1 cellular context compared by ENCODE assay signal in the genomic region with DNA sequence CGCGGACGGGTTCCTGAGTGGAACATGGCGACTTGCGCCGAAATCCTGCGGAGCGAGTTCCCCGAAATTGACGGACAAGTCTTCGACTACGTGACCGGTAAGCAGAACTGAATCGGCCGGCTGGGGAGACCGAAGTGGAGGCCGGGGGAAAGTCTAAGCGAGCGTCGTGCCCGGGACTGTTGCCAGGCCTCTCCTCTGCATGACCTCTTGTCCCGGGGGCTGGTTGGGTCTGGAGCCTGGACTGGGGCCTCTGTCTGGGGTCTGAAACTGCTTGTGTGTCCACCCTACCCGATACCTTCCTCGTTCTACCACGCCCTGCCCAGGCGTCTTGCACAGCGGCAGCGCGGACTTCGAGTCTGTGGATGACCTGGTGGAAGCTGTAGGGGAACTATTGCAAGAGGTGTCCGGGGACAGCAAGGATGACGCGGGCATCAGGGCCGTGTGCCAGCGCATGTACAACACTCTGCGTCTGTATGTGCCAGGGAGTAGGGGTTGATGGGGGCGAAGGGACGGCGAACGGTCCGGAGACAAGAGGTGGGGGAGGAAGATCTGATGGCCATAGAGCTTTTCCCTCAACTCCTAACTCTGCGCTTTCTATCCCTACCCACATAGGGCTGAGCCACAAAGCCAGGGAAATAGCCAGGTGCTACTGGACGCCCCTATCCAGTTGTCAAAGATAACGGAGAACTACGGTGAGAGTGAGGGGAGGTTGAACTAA.
TF ChIP-seq lines count a peak whose summit lies in the region.

A gene with protein sequence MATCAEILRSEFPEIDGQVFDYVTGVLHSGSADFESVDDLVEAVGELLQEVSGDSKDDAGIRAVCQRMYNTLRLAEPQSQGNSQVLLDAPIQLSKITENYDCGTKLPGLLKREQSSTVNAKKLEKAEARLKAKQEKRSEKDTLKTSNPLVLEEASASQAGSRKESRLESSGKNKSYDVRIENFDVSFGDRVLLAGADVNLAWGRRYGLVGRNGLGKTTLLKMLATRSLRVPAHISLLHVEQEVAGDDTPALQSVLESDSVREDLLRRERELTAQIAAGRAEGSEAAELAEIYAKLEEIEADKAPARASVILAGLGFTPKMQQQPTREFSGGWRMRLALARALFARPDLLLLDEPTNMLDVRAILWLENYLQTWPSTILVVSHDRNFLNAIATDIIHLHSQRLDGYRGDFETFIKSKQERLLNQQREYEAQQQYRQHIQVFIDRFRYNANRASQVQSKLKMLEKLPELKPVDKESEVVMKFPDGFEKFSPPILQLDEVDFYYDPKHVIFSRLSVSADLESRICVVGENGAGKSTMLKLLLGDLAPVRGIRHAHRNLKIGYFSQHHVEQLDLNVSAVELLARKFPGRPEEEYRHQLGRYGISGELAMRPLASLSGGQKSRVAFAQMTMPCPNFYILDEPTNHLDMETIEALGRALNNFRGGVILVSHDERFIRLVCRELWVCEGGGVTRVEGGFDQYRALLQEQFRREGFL (plus strand): TSS at position 16 of the 718 bp plus-strand sequence. CDS start 9 bp downstream, at position 25.

TF ChIP-seq in GM12878, 131 proteins besides CTCF, POLR2A, EP300 and RAD21 (continued from another document):
- TF ChIP-seq, protein P1, sequence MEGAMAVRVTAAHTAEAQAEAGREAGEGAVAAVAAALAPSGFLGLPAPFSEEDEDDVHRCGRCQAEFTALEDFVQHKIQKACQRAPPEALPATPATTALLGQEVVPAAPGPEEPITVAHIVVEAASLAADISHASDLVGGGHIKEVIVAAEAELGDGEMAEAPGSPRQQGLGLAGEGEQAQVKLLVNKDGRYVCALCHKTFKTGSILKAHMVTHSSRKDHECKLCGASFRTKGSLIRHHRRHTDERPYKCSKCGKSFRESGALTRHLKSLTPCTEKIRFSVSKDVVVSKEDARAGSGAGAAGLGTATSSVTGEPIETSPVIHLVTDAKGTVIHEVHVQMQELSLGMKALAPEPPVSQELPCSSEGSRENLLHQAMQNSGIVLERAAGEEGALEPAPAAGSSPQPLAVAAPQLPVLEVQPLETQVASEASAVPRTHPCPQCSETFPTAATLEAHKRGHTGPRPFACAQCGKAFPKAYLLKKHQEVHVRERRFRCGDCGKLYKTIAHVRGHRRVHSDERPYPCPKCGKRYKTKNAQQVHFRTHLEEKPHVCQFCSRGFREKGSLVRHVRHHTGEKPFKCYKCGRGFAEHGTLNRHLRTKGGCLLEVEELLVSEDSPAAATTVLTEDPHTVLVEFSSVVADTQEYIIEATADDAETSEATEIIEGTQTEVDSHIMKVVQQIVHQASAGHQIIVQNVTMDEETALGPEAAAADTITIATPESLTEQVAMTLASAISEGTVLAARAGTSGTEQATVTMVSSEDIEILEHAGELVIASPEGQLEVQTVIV (IDR thresholded peaks at IDR 0.05; ENCODE audit: borderline replicate concordance, partially characterized antibody) = no peak
- TF ChIP-seq RELA (IDR thresholded peaks at IDR 0.05; ENCODE audit: borderline replicate concordance, partially characterized antibody) = no peak
- no peak for TF ChIP-seq NR2C2 (IDR thresholded peaks at IDR 0.05; ENCODE audit: borderline replicate concordance, control insufficient read depth, insufficient read length, low read depth)
- TF ChIP-seq, protein P2, sequence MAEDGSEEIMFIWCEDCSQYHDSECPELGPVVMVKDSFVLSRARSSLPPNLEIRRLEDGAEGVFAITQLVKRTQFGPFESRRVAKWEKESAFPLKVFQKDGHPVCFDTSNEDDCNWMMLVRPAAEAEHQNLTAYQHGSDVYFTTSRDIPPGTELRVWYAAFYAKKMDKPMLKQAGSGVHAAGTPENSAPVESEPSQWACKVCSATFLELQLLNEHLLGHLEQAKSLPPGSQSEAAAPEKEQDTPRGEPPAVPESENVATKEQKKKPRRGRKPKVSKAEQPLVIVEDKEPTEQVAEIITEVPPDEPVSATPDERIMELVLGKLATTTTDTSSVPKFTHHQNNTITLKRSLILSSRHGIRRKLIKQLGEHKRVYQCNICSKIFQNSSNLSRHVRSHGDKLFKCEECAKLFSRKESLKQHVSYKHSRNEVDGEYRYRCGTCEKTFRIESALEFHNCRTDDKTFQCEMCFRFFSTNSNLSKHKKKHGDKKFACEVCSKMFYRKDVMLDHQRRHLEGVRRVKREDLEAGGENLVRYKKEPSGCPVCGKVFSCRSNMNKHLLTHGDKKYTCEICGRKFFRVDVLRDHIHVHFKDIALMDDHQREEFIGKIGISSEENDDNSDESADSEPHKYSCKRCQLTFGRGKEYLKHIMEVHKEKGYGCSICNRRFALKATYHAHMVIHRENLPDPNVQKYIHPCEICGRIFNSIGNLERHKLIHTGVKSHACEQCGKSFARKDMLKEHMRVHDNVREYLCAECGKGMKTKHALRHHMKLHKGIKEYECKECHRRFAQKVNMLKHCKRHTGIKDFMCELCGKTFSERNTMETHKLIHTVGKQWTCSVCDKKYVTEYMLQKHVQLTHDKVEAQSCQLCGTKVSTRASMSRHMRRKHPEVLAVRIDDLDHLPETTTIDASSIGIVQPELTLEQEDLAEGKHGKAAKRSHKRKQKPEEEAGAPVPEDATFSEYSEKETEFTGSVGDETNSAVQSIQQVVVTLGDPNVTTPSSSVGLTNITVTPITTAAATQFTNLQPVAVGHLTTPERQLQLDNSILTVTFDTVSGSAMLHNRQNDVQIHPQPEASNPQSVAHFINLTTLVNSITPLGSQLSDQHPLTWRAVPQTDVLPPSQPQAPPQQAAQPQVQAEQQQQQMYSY (CRISPR knock-in tag; IDR thresholded peaks at IDR 0.05) = no peak
- TF ChIP-seq CHD4 (IDR thresholded peaks at IDR 0.05) = no peak
- TF ChIP-seq, protein P3, sequence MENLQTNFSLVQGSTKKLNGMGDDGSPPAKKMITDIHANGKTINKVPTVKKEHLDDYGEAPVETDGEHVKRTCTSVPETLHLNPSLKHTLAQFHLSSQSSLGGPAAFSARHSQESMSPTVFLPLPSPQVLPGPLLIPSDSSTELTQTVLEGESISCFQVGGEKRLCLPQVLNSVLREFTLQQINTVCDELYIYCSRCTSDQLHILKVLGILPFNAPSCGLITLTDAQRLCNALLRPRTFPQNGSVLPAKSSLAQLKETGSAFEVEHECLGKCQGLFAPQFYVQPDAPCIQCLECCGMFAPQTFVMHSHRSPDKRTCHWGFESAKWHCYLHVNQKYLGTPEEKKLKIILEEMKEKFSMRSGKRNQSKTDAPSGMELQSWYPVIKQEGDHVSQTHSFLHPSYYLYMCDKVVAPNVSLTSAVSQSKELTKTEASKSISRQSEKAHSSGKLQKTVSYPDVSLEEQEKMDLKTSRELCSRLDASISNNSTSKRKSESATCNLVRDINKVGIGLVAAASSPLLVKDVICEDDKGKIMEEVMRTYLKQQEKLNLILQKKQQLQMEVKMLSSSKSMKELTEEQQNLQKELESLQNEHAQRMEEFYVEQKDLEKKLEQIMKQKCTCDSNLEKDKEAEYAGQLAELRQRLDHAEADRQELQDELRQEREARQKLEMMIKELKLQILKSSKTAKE (IDR thresholded peaks at IDR 0.05; ENCODE audit: low read depth, poor library complexity, severe bottlenecking) = no peak
- no peak for TF ChIP-seq MEF2B (IDR thresholded peaks at IDR 0.05; ENCODE audit: partially characterized antibody, poor library complexity, severe bottlenecking)
- no peak for TF ChIP-seq NFXL1 (IDR thresholded peaks at IDR 0.05; ENCODE audit: borderline replicate concordance)
- no peak for TF ChIP-seq SUPT20H (IDR thresholded peaks at IDR 0.05; ENCODE audit: borderline replicate concordance, control insufficient read depth, low read depth, low read length)
- TF ChIP-seq LARP7 (IDR thresholded peaks at IDR 0.05) = peak; percentile 63; the same call in 1 of the 2 replicates
- TF ChIP-seq CHD2 (IDR thresholded peaks at IDR 0.05; ENCODE audit: borderline replicate concordance, low read depth, low read length) = no peak; the same call in 1 of the 2 replicates
- TF ChIP-seq RAD51 (IDR thresholded peaks at IDR 0.05) = no peak
- TF ChIP-seq, protein P4, sequence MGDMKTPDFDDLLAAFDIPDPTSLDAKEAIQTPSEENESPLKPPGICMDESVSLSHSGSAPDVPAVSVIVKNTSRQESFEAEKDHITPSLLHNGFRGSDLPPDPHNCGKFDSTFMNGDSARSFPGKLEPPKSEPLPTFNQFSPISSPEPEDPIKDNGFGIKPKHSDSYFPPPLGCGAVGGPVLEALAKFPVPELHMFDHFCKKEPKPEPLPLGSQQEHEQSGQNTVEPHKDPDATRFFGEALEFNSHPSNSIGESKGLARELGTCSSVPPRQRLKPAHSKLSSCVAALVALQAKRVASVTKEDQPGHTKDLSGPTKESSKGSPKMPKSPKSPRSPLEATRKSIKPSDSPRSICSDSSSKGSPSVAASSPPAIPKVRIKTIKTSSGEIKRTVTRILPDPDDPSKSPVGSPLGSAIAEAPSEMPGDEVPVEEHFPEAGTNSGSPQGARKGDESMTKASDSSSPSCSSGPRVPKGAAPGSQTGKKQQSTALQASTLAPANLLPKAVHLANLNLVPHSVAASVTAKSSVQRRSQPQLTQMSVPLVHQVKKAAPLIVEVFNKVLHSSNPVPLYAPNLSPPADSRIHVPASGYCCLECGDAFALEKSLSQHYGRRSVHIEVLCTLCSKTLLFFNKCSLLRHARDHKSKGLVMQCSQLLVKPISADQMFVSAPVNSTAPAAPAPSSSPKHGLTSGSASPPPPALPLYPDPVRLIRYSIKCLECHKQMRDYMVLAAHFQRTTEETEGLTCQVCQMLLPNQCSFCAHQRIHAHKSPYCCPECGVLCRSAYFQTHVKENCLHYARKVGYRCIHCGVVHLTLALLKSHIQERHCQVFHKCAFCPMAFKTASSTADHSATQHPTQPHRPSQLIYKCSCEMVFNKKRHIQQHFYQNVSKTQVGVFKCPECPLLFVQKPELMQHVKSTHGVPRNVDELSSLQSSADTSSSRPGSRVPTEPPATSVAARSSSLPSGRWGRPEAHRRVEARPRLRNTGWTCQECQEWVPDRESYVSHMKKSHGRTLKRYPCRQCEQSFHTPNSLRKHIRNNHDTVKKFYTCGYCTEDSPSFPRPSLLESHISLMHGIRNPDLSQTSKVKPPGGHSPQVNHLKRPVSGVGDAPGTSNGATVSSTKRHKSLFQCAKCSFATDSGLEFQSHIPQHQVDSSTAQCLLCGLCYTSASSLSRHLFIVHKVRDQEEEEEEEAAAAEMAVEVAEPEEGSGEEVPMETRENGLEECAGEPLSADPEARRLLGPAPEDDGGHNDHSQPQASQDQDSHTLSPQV (IDR thresholded peaks at IDR 0.05) = no peak
- TF ChIP-seq RBBP5 (conservative IDR thresholded peaks at IDR 0.05) = no peak
- TF ChIP-seq HCFC1 (IDR thresholded peaks at IDR 0.05; ENCODE audit: low read length) = no peak
- 0 out of 2 replicates have a peak, but pooled peaks have one; percentile 42 for TF ChIP-seq NBN (IDR thresholded peaks at IDR 0.05)
- TF ChIP-seq EGR1 (IDR thresholded peaks at IDR 0.05; ENCODE audit: borderline replicate concordance in 1 of 2, low read depth in 2 of 2, low read length in 2 of 2) = no peak
- TF ChIP-seq, protein P5, sequence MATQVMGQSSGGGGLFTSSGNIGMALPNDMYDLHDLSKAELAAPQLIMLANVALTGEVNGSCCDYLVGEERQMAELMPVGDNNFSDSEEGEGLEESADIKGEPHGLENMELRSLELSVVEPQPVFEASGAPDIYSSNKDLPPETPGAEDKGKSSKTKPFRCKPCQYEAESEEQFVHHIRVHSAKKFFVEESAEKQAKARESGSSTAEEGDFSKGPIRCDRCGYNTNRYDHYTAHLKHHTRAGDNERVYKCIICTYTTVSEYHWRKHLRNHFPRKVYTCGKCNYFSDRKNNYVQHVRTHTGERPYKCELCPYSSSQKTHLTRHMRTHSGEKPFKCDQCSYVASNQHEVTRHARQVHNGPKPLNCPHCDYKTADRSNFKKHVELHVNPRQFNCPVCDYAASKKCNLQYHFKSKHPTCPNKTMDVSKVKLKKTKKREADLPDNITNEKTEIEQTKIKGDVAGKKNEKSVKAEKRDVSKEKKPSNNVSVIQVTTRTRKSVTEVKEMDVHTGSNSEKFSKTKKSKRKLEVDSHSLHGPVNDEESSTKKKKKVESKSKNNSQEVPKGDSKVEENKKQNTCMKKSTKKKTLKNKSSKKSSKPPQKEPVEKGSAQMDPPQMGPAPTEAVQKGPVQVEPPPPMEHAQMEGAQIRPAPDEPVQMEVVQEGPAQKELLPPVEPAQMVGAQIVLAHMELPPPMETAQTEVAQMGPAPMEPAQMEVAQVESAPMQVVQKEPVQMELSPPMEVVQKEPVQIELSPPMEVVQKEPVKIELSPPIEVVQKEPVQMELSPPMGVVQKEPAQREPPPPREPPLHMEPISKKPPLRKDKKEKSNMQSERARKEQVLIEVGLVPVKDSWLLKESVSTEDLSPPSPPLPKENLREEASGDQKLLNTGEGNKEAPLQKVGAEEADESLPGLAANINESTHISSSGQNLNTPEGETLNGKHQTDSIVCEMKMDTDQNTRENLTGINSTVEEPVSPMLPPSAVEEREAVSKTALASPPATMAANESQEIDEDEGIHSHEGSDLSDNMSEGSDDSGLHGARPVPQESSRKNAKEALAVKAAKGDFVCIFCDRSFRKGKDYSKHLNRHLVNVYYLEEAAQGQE (IDR thresholded peaks at IDR 0.05; ENCODE audit: low read depth, low read length) = no peak
